In the genomic region with DNA sequence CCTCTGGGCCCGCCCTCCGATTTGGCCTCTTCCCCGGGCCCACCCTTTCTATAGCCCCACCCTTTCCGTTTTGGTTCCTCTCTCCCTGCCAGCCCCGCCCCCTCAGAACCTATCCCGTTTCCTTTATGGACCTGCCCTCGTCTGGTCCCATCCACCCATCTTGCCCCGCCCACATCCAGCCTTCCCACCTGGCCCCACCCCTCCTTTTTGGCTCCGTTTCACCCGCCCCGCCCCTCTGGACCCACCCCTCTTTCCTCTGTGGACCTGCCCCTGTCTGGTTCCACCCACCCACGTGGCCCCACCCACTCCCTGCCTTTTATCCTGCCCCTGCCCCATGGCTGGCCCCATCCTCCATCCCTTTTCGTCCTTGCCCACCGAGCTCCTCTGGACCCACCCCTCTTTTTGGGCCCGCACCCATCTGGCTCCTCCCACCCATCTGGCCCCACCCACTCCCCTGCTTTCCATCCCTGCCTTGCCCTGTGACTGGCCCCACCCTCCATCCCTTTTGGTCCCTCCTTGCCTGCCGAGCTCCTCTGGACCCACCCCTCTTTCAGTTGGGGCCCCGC, we compare ENCODE assay signal across 9 cellular contexts.
DNase-seq lines count a peak whose midpoint lies in the region; ATAC-seq, FAIRE-seq and TF ChIP-seq lines count a peak whose summit lies in the region.
"Had no signal": no experiment of that assay in that cellular context is flagged by ENCODE, and none has a peak within 500 bp of the region (broad histone marks: within the 10 kb centered on the region; RNA-seq: fewer than 3 reads in every experiment).

No MANE protein-coding gene starts in this region.

- no peak for FAIRE-seq in kidney (lab: Jason Lieb, UNC)
- FAIRE-seq: astrocyte had no signal

- H3K36me3 ChIP-seq in kidney (ENCODE audit: control insufficient read depth in 1 of 2, insufficient read depth in 2 of 2, low read length in 2 of 2), result no peaks in the 10 kb centered on the region

- H3K4me3 Mint-ChIP-seq in activated T-helper 1 cell treated with anti-CD3 and anti-CD28 coated beads, Interleukin-12 subunit alpha, Interleukin-12 subunit beta, Interleukin-2, Interleukin-4 antibody, amounts not matched to agents 30 ng/mL and 10 ng/mL and 1 ng/mL, durations not matched to agents 14 hours and 24 hours and 36 hours, result peak overlapping the region; percentile 63
- peak overlapping the region; percentile 79 to 94 for H3K4me3 Mint-ChIP-seq in stimulated activated naive B cell treated with anti-CD40 and anti-IgM and Interleukin-4, amounts not matched to agents 10 μg/mL and 1 μg/mL and 100 μg/mL, for 72 hours

- TF ChIP-seq CTCF in GM10248 (IDR thresholded peaks at IDR 0.05; ENCODE audit: control extremely low read depth, extremely low read depth, low read depth, missing control alignments) (no peak), kidney (IDR thresholded peaks at IDR 0.05; ENCODE audit: borderline replicate concordance, extremely low read depth, insufficient read depth) (no peak)

- no peak overlapping the region for H3K9ac ChIP-seq in kidney (ENCODE audit: low read length in 2 of 2)

- DNase-seq in GM10248 (ENCODE audit: extremely low spot score), result peak; percentile 58
- peak; percentile 83 for DNase-seq in NCI-H774 (lab: John Stamatoyannopoulos, UW)
- no peak for DNase-seq in activated T-helper 1 cell treated with anti-CD3 and anti-CD28 coated beads, Interleukin-12 subunit alpha, Interleukin-12 subunit beta, Interleukin-2, Interleukin-4 antibody, amounts not matched to agents 30 ng/mL and 10 ng/mL and 1 ng/mL, durations not matched to agents 14 hours and 24 hours and 36 hours (ENCODE audit: low spot score)
- peak; percentile 91 for DNase-seq in kidney
- peak; percentile 42 for DNase-seq in stimulated activated naive B cell treated with anti-CD40 and anti-IgM and Interleukin-4, amounts not matched to agents 10 μg/mL and 1 μg/mL and 100 μg/mL, for 72 hours
- no peak for DNase-seq in cortex of kidney (lab: John Stamatoyannopoulos, UW)

- H3K9me3 Mint-ChIP-seq in activated T-helper 1 cell treated with anti-CD3 and anti-CD28 coated beads, Interleukin-12 subunit alpha, Interleukin-12 subunit beta, Interleukin-2, Interleukin-4 antibody, amounts not matched to agents 30 ng/mL and 10 ng/mL and 1 ng/mL, durations not matched to agents 14 hours and 24 hours and 36 hours, result no peaks in the 10 kb centered on the region
- peaks cover 0 to 6% of the 10 kb centered on the region in 2 donors for H3K9me3 Mint-ChIP-seq in stimulated activated naive B cell treated with anti-CD40 and anti-IgM and Interleukin-4, amounts not matched to agents 10 μg/mL and 1 μg/mL and 100 μg/mL, for 72 hours

- peaks cover 12% of the 10 kb centered on the region for H3K4me1 Mint-ChIP-seq in activated T-helper 1 cell treated with anti-CD3 and anti-CD28 coated beads, Interleukin-12 subunit alpha, Interleukin-12 subunit beta, Interleukin-2, Interleukin-4 antibody, amounts not matched to agents 30 ng/mL and 10 ng/mL and 1 ng/mL, durations not matched to agents 14 hours and 24 hours and 36 hours (ENCODE audit: low read depth)
- H3K4me1 Mint-ChIP-seq in stimulated activated naive B cell treated with anti-CD40 and anti-IgM and Interleukin-4, amounts not matched to agents 10 μg/mL and 1 μg/mL and 100 μg/mL, for 72 hours, result peaks cover 18 to 32% of the 10 kb centered on the region in 2 donors

- CTCF ChIA-PET in GM10248 (lab: Yijun Ruan, JAX), result no interaction called here

- no peaks in the 10 kb centered on the region for H3K36me3 Mint-ChIP-seq in activated T-helper 1 cell treated with anti-CD3 and anti-CD28 coated beads, Interleukin-12 subunit alpha, Interleukin-12 subunit beta, Interleukin-2, Interleukin-4 antibody, amounts not matched to agents 30 ng/mL and 10 ng/mL and 1 ng/mL, durations not matched to agents 14 hours and 24 hours and 36 hours (ENCODE audit: low read depth)
- peaks cover 2 to 7% of the 10 kb centered on the region in 2 donors for H3K36me3 Mint-ChIP-seq in stimulated activated naive B cell treated with anti-CD40 and anti-IgM and Interleukin-4, amounts not matched to agents 10 μg/mL and 1 μg/mL and 100 μg/mL, for 72 hours

- no peak overlapping the region for H3K27ac ChIP-seq in kidney (ENCODE audit: low read depth in 2 of 2, low read length in 2 of 2)

- no peak overlapping the region for H3K27ac Mint-ChIP-seq in activated T-helper 1 cell treated with anti-CD3 and anti-CD28 coated beads, Interleukin-12 subunit alpha, Interleukin-12 subunit beta, Interleukin-2, Interleukin-4 antibody, amounts not matched to agents 30 ng/mL and 10 ng/mL and 1 ng/mL, durations not matched to agents 14 hours and 24 hours and 36 hours
- peak overlapping the region; percentile 87 for H3K27ac Mint-ChIP-seq in stimulated activated naive B cell treated with anti-CD40 and anti-IgM and Interleukin-4, amounts not matched to agents 10 μg/mL and 1 μg/mL and 100 μg/mL, for 72 hours

- peaks cover 6 to 9% of the 10 kb centered on the region in 2 donors for H3K4me1 ChIP-seq in kidney (ENCODE audit: control insufficient read depth in 1 of 2, insufficient read depth in 1 of 2, low read depth in 1 of 2, low read length in 2 of 2)

- intact Hi-C loops in activated T-helper 1 cell treated with anti-CD3 and anti-CD28 coated beads, Interleukin-12 subunit alpha, Interleukin-12 subunit beta, Interleukin-2, Interleukin-4 antibody, amounts not matched to agents 30 ng/mL and 10 ng/mL and 1 ng/mL, durations not matched to agents 14 hours and 24 hours and 36 hours (cut with micrococcal nuclease), result loop anchor here (2.0 to 10.0 kb wide), 2 partner anchors 178 to 570 kb away; partner anchors contain the start of genes ACOT7 and CAMTA1
- intact Hi-C loops in kidney (cut with DNase I), result no loop called here

- no peaks in the 10 kb centered on the region for H3K9me3 ChIP-seq in kidney (ENCODE audit: control insufficient read depth in 1 of 2, low read length in 2 of 2)

- H3K27me3 Mint-ChIP-seq in activated T-helper 1 cell treated with anti-CD3 and anti-CD28 coated beads, Interleukin-12 subunit alpha, Interleukin-12 subunit beta, Interleukin-2, Interleukin-4 antibody, amounts not matched to agents 30 ng/mL and 10 ng/mL and 1 ng/mL, durations not matched to agents 14 hours and 24 hours and 36 hours (ENCODE audit: insufficient read depth), result peaks cover 13% of the 10 kb centered on the region
- peaks cover 66 to 82% of the 10 kb centered on the region in 2 donors for H3K27me3 Mint-ChIP-seq in stimulated activated naive B cell treated with anti-CD40 and anti-IgM and Interleukin-4, amounts not matched to agents 10 μg/mL and 1 μg/mL and 100 μg/mL, for 72 hours

- POLR2A ChIA-PET in GM10248 (lab: Yijun Ruan, JAX), result no interaction called here

- peak; percentile 64 to 69 for ATAC-seq in stimulated activated naive B cell treated with anti-CD40 and anti-IgM and Interleukin-4, amounts not matched to agents 10 μg/mL and 1 μg/mL and 100 μg/mL, for 72 hours (replicated peaks)
- ATAC-seq in GM21390 (IDR thresholded peaks at IDR 0.05; ENCODE audit: unreplicated experiment) (no peak), HG03442 (IDR thresholded peaks at IDR 0.05; ENCODE audit: unreplicated experiment) (no peak)

- no peak overlapping the region for H3K4me3 ChIP-seq in kidney (ENCODE audit: low read length in 2 of 2)

Comparison
In these comparisons a context has a peak if more than half of its experiments do, and no peak if none do; other contexts are left out.
1. DNase-seq: peak in GM10248 (single experiment), NCI-H774 (single experiment), kidney (single experiment) and stimulated activated naive B cell treated with anti-CD40 and anti-IgM and Interleukin-4, amounts not matched to agents 10 μg/mL and 1 μg/mL and 100 μg/mL, for 72 hours (single experiment); none in activated T-helper 1 cell treated with anti-CD3 and anti-CD28 coated beads, Interleukin-12 subunit alpha, Interleukin-12 subunit beta, Interleukin-2, Interleukin-4 antibody, amounts not matched to agents 30 ng/mL and 10 ng/mL and 1 ng/mL, durations not matched to agents 14 hours and 24 hours and 36 hours (single experiment) and cortex of kidney (single experiment).
2. ATAC-seq: peak in stimulated activated naive B cell treated with anti-CD40 and anti-IgM and Interleukin-4, amounts not matched to agents 10 μg/mL and 1 μg/mL and 100 μg/mL, for 72 hours (2 of 2); none in GM21390 (single experiment) and HG03442 (single experiment).